Comparison of ENCODE assay signal across 2 cellular contexts in the genomic region with DNA sequence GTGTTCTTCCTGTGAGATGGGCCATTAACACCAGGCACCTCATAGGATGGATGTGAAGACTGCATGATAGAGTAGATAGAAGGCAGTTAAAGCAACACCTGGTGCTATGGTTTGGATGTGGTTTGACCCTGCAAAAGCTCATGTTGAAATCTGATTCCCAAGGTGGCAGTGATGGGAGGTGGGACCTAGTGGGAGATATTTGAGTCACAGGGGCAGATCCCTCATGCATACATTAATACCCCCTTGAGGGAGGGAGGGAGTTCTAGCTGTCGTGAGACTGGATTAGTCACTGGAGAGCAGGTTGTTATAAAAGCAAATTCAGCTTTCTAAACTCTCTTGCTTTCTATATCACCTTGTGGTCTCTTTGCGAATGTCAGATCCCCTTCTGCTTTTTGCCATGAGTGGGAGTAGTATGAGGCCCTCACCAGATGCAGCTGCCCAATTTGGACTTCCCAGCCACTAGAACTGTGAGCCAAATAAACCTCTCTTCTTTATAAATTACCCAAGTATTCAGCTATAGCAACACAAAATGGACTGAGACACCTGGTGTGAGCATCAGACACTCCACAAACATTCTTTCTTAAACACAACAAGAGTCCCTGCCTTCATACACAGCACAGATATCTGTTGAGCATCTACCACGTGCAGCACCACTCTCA.
TF ChIP-seq lines count a peak whose summit lies in the region.

No MANE protein-coding gene starts in this region.

TF ChIP-seq in K562, 482 proteins besides CTCF, POLR2A, EP300 and RAD21:
- TF ChIP-seq ZNF766 (CRISPR knock-in tag; conservative IDR thresholded peaks at IDR 0.05): peak; percentile 98
TF ChIP-seq in K562: peak in this region for 1; not testable (repeated sequence) for 481.

TF ChIP-seq in HepG2, 621 proteins besides CTCF, POLR2A, EP300 and RAD21:
- TF ChIP-seq ZNF564 (CRISPR knock-in tag; IDR thresholded peaks at IDR 0.05): peak; percentile 30; the same call in 1 of the 2 replicates
